ENCODE assay signal across 27 cellular contexts in genomic region chr17:29764217-29764616, GRCh38.
"Had no signal": no experiment of that assay in that cellular context is flagged by ENCODE, and none has a peak within 500 bp of the region (broad histone marks: within the 10 kb centered on the region; RNA-seq: fewer than 3 reads in every experiment).

No MANE protein-coding gene starts in this region.

- H3K4me3 ChIP-seq: gastroesophageal sphincter, hepatocyte, left ventricle myocardium inferior, lung, right lobe of liver, tibial nerve had no signal

- H3K36me3 ChIP-seq: gastroesophageal sphincter, left ventricle myocardium inferior, right lobe of liver, tibial nerve, WERI-Rb-1 had no signal

- H3K4me2 ChIP-seq: hepatocyte had no signal

- H3K79me2 ChIP-seq: hepatocyte had no signal

- H3K36me3 Mint-ChIP-seq: activated naive CD4-positive, alpha-beta T cell treated with anti-CD3 and anti-CD28 coated beads, Interleukin-2, amount 50 U/mL, for 24 hours had no signal

- H3K9ac ChIP-seq: parathyroid adenoma had no signal

- H3K27ac Mint-ChIP-seq: activated CD4-positive, alpha-beta memory T cell treated with anti-CD3 and anti-CD28 coated beads, Interleukin-2, amount 10 ng/mL, durations not matched to agents 7 days and 5 days; activated naive CD8-positive, alpha-beta T cell treated with anti-CD3 and anti-CD28 coated beads, Interleukin-2, amount 50 U/mL, for 24 hours; activated T-helper 2 cell treated with anti-CD3 and anti-CD28 coated beads, Interferon-gamma antibody, Interleukin-2, Interleukin-4, amounts not matched to agents 10 μg/mL and 5 μg/mL and 100 μg/mL, durations not matched to agents 14 hours and 24 hours and 36 hours; effector memory CD8-positive, alpha-beta T cell; nephron progenitor cell had no signal

- H2AFZ ChIP-seq: hepatocyte, parathyroid adenoma had no signal

- H3K27me3 Mint-ChIP-seq: activated CD4-positive, alpha-beta memory T cell treated with anti-CD3 and anti-CD28 coated beads, Interleukin-2, amount 10 ng/mL, durations not matched to agents 7 days and 5 days; activated naive CD4-positive, alpha-beta T cell treated with anti-CD3 and anti-CD28 coated beads, Interleukin-2, amount 50 U/mL, for 24 hours; activated naive CD8-positive, alpha-beta T cell treated with anti-CD3 and anti-CD28 coated beads, Interleukin-2, amount 50 U/mL, for 24 hours; effector memory CD8-positive, alpha-beta T cell had no signal

- H3K4me3 Mint-ChIP-seq: activated CD4-positive, alpha-beta memory T cell treated with anti-CD3 and anti-CD28 coated beads, Interleukin-2, amount 10 ng/mL, durations not matched to agents 7 days and 5 days; activated naive CD4-positive, alpha-beta T cell treated with anti-CD3 and anti-CD28 coated beads, Interleukin-2, amount 50 U/mL, for 24 hours; activated naive CD8-positive, alpha-beta T cell treated with anti-CD3 and anti-CD28 coated beads, Interleukin-2, amount 50 U/mL, for 24 hours; effector memory CD8-positive, alpha-beta T cell; nephron progenitor cell had no signal

- DNase-seq: activated CD4-positive, alpha-beta memory T cell treated with anti-CD3 and anti-CD28 coated beads, Interleukin-2, amount 10 ng/mL, durations not matched to agents 7 days and 5 days; activated CD4-positive, alpha-beta T cell treated with anti-CD3 and anti-CD28 coated beads for 48 hours; activated CD8-positive, alpha-beta memory T cell treated with anti-CD3 and anti-CD28 coated beads, Interleukin-2, amount 50 U/mL, for 48 hours; activated naive CD8-positive, alpha-beta T cell treated with anti-CD3 and anti-CD28 coated beads, Interleukin-2, amount 50 U/mL, for 24 hours; activated T-cell treated with anti-CD3 and anti-CD28 coated beads, Interleukin-2, amount 50 U/mL, for 48 hours; amygdala; caudate nucleus; cortex of kidney; effector memory CD8-positive, alpha-beta T cell; erythroblast; islet precursor cell; left ventricle myocardium inferior; nephron progenitor cell; nucleus accumbens; right lobe of liver; stimulated activated CD4-positive, alpha-beta T cell treated with anti-CD3 and anti-CD28 coated beads, Interleukin-2, amount 100 ng/mL, for 48 hours; stimulated activated naive CD4-positive, alpha-beta T cell treated with Interleukin-2 at 50 U/mL for 16 hours; T-helper 9 cell; WERI-Rb-1 had no signal

- H3K27ac ChIP-seq: gastroesophageal sphincter, hepatocyte, left ventricle myocardium inferior, parathyroid adenoma, right lobe of liver, tibial nerve, WERI-Rb-1 had no signal

- ATAC-seq: activated CD4-positive, CD25-positive, alpha-beta regulatory T cell treated with anti-CD3 and anti-CD28 coated beads, Interleukin-2, amount 50 U/mL, for 24 hours; activated naive CD8-positive, alpha-beta T cell treated with anti-CD3 and anti-CD28 coated beads, Interleukin-2, amount 50 U/mL, for 24 hours; effector memory CD8-positive, alpha-beta T cell; gastroesophageal sphincter; right lobe of liver had no signal

- H3K9me3 ChIP-seq: gastroesophageal sphincter, left ventricle myocardium inferior, right lobe of liver, tibial nerve had no signal

- H3K9me3 Mint-ChIP-seq: activated CD4-positive, alpha-beta memory T cell treated with anti-CD3 and anti-CD28 coated beads, Interleukin-2, amount 10 ng/mL, durations not matched to agents 7 days and 5 days; activated naive CD4-positive, alpha-beta T cell treated with anti-CD3 and anti-CD28 coated beads, Interleukin-2, amount 50 U/mL, for 24 hours; activated naive CD8-positive, alpha-beta T cell treated with anti-CD3 and anti-CD28 coated beads, Interleukin-2, amount 50 U/mL, for 24 hours; activated T-helper 2 cell treated with anti-CD3 and anti-CD28 coated beads, Interferon-gamma antibody, Interleukin-2, Interleukin-4, amounts not matched to agents 10 μg/mL and 5 μg/mL and 100 μg/mL, durations not matched to agents 14 hours and 24 hours and 36 hours; effector memory CD8-positive, alpha-beta T cell; nephron progenitor cell had no signal

- H3K27me3 ChIP-seq: gastroesophageal sphincter, hepatocyte, right lobe of liver, tibial nerve had no signal
